Comparison of ENCODE assay signal across 8 cellular contexts in the genomic region with DNA sequence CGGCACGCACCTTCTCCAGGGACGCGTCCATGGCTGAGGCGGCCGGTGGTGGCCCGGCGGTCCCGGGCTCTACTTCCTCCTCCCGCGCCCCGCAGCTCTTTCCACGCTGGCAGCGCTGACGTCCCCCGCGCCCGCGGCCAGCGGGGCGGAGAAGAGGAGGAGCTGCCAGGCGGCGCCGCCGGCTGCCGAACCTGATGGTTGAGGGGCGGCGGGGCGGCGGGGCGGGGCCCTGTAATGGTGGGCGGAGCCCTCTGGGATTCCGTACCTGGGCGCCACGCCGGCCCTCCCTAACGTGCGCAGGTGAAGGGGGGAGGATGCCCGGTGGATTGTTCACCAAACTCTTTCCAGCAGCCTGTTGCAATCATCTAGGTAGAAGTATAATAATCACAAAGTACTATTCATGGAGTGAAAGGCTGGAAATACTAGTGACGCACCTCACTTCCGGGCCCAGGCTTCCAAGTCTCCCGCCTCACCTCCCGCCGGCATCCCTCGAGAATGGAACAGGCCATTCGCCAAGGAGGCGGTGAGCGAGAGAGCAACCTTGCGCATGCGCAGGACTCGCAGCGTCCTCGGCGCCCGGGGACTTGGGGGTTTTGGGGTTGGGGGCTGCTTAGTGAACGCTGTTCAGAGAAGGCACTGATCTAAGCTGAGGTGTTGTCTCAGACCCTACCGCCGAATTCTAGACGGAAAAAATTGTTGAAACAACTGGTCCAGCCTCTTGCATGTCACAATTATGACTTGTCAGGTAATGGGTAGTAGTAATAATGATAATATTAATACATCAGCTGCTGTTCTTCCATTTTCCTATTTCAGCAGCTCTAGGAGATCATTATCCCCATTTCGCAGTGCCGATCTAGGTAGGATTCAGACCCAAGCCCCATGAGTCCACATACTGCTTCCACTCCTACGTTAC. TPM values are rescaled to one million over a fixed set of nuclear protein-coding genes. Genes with fewer than 3 reads are reported as not detected.
A peak's percentile ranks its signal among the peaks of the same experiment; 100 is the strongest.
DNase-seq lines count a peak whose midpoint lies in the region; ATAC-seq, FAIRE-seq and TF ChIP-seq lines count a peak whose summit lies in the region.
"Not testable (repeated sequence)": the region's sequence is repeated elsewhere in the genome, so short reads cannot be mapped to it uniquely, and the experiment has no call there.

No MANE protein-coding gene starts in this region.

- H3K4me3 Mint-ChIP-seq in activated naive CD8-positive, alpha-beta T cell: peak overlapping the region; percentile 85
- peak overlapping the region; percentile 79 for H3K4me3 Mint-ChIP-seq in osteocyte (ENCODE audit: unreplicated experiment)

- H3K27me3 ChIP-seq in thymus (ENCODE audit: control insufficient read depth, insufficient read depth): not testable (repeated sequence)

- peak overlapping the region; percentile 42 for H3K27ac ChIP-seq in thymus (ENCODE audit: low read depth)

- H3K9me3 ChIP-seq in thymus (ENCODE audit: control insufficient read depth): not testable (repeated sequence)

- ATAC-seq in HG02763 (IDR thresholded peaks at IDR 0.05; ENCODE audit: unreplicated experiment): peak; percentile 92

- H3K9me3 Mint-ChIP-seq in activated naive CD8-positive, alpha-beta T cell (ENCODE audit: low read depth); osteocyte (ENCODE audit: unreplicated experiment): not testable (repeated sequence)

- not testable (repeated sequence) for H3K36me3 ChIP-seq in thymus (ENCODE audit: control insufficient read depth, insufficient read depth)

- peak overlapping the region; percentile 63 for H3K4me3 ChIP-seq in thymus (ENCODE audit: low read length)

- not testable (repeated sequence) for H3K4me1 Mint-ChIP-seq in activated naive CD8-positive, alpha-beta T cell (ENCODE audit: low read depth)
- H3K4me1 Mint-ChIP-seq in osteocyte (ENCODE audit: unreplicated experiment): peaks cover 16% of the 10 kb centered on the region

- FAIRE-seq in GM12891 (lab: Jason Lieb, UNC): peak; percentile 85

- DNase-seq in GM12891 (ENCODE audit: insufficient read length, low spot score) (peak; percentile 82), NCI-H1105 treated with DMSO at 0.1 percent for 48 hours (lab: John Stamatoyannopoulos, UW) (peak; percentile 61), SKM-1 (lab: John Stamatoyannopoulos, UW; ENCODE audit: unreplicated experiment) (peak; percentile 83), head of caudate nucleus (peak; percentile 65 to 93 (median 85)), osteocyte (ENCODE audit: extremely low spot score, unreplicated experiment) (peak; percentile 93)

- not testable (repeated sequence) for H3K4me1 ChIP-seq in thymus (ENCODE audit: control insufficient read depth, insufficient read depth, low read length)

- under 1% methylated on average over 62 of the region's 62 CpGs for WGBS in thymus

- TF ChIP-seq POLR2A in GM12891 (IDR thresholded peaks at IDR 0.05; ENCODE audit: low read depth, low read length): not testable (repeated sequence)

- H3K27ac Mint-ChIP-seq in activated naive CD8-positive, alpha-beta T cell: peak overlapping the region; percentile 70
- H3K27ac Mint-ChIP-seq in osteocyte (ENCODE audit: unreplicated experiment): peak overlapping the region; percentile 69

- intact Hi-C loops in head of caudate nucleus (cut with DNase I): not testable (repeated sequence)

- not testable (repeated sequence) for TF ChIP-seq CTCF in osteocyte (IDR thresholded peaks at IDR 0.05)

- not testable (repeated sequence) for H3K36me3 Mint-ChIP-seq in activated naive CD8-positive, alpha-beta T cell; osteocyte (ENCODE audit: unreplicated experiment)

- not testable (repeated sequence) for H3K27me3 Mint-ChIP-seq in activated naive CD8-positive, alpha-beta T cell; osteocyte (ENCODE audit: unreplicated experiment)

RNA-seq across cellular contexts. Expression of gene PDPR, which starts 48.1 kb away (rescaled TPM):
- 7.3 TPM for polyA plus RNA-seq in GM12891 (2012; ENCODE audit: low read depth, missing spikeins)
- total RNA-seq in osteocyte: 30.4 and 30.7 TPM in 2 replicates
- 10.1 TPM for polyA plus RNA-seq in thymus

Comparison
In these comparisons a context has a peak if more than half of its experiments do, and no peak if none do; other contexts are left out.
1. Peak in every context shown above with its lines: DNase-seq, ATAC-seq, H3K4me3 ChIP-seq and H3K27ac ChIP-seq.